In genomic region chr10:44287408-44287807, GRCh38 we compare ENCODE assay signal across 21 cellular contexts.
"Had no signal": no experiment of that assay in that cellular context is flagged by ENCODE, and none has a peak within 500 bp of the region (broad histone marks: within the 10 kb centered on the region; RNA-seq: fewer than 3 reads in every experiment).

No MANE protein-coding gene starts in this region.

- H3K36me3 Mint-ChIP-seq: activated CD8-positive, alpha-beta memory T cell treated with anti-CD3 and anti-CD28 coated beads, Interleukin-2, amount 10 ng/mL, durations not matched to agents 7 days and 5 days; activated naive CD4-positive, alpha-beta T cell treated with anti-CD3 and anti-CD28 coated beads, Interleukin-2, amount 10 ng/mL, durations not matched to agents 7 days and 5 days; naive thymus-derived CD4-positive, alpha-beta T cell had no signal

- DNase-seq: activated CD4-positive, alpha-beta T cell treated with anti-CD3 and anti-CD28 coated beads, Interleukin-2, amount 10 ng/mL, durations not matched to agents 7 days and 5 days; activated CD4-positive, CD25-positive, alpha-beta regulatory T cell treated with anti-CD3 and anti-CD28 coated beads, Interleukin-2, amount 50 U/mL, for 72 hours; activated CD8-positive, alpha-beta memory T cell treated with anti-CD3 and anti-CD28 coated beads, Interleukin-2, amount 10 ng/mL, durations not matched to agents 7 days and 5 days; activated CD8-positive, alpha-beta T cell treated with anti-CD3 and anti-CD28 coated beads for 36 hours; activated effector memory CD4-positive, alpha-beta T cell treated with anti-CD3 and anti-CD28 coated beads, Interleukin-2, amount 50 U/mL, for 16 hours; activated naive CD4-positive, alpha-beta T cell treated with anti-CD3 and anti-CD28 coated beads, Interleukin-2, amount 10 ng/mL, durations not matched to agents 7 days and 5 days; activated T-cell treated with anti-CD3 and anti-CD28 coated beads for 4 hours; amygdala; dermis blood vessel endothelial cell; effector memory CD4-positive, alpha-beta T cell; hypothalamus; naive thymus-derived CD4-positive, alpha-beta T cell; ovary; psoas muscle; right cardiac atrium; stimulated activated CD4-positive, alpha-beta T cell treated with anti-CD3 and anti-CD28 coated beads, Interleukin-1b, Interleukin-23, amount 100 ng/mL, for 48 hours; substantia nigra; tibial artery had no signal

- FAIRE-seq: frontal cortex, islet of Langerhans had no signal

- H3K4me3 Mint-ChIP-seq: activated CD4-positive, alpha-beta T cell treated with anti-CD3 and anti-CD28 coated beads, Interleukin-2, amount 10 ng/mL, durations not matched to agents 7 days and 5 days; activated CD8-positive, alpha-beta memory T cell treated with anti-CD3 and anti-CD28 coated beads, Interleukin-2, amount 10 ng/mL, durations not matched to agents 7 days and 5 days; activated CD8-positive, alpha-beta T cell treated with anti-CD3 and anti-CD28 coated beads for 36 hours; activated naive CD4-positive, alpha-beta T cell treated with anti-CD3 and anti-CD28 coated beads, Interleukin-2, amount 10 ng/mL, durations not matched to agents 7 days and 5 days; naive thymus-derived CD4-positive, alpha-beta T cell; stimulated activated naive CD8-positive, alpha-beta T cell treated with anti-CD3 and anti-CD28 coated beads, Interleukin-15, Interleukin-2, amounts not matched to agents 100 ng/mL and 50 ng/mL, for 24 hours had no signal

- H3K9me3 Mint-ChIP-seq: activated CD4-positive, alpha-beta T cell treated with anti-CD3 and anti-CD28 coated beads, Interleukin-2, amount 10 ng/mL, durations not matched to agents 7 days and 5 days; activated CD8-positive, alpha-beta T cell treated with anti-CD3 and anti-CD28 coated beads for 36 hours; activated naive CD4-positive, alpha-beta T cell treated with anti-CD3 and anti-CD28 coated beads, Interleukin-2, amount 10 ng/mL, durations not matched to agents 7 days and 5 days; naive thymus-derived CD4-positive, alpha-beta T cell; stimulated activated naive CD8-positive, alpha-beta T cell treated with anti-CD3 and anti-CD28 coated beads, Interleukin-15, Interleukin-2, amounts not matched to agents 100 ng/mL and 50 ng/mL, for 24 hours had no signal

- ATAC-seq: activated CD8-positive, alpha-beta memory T cell treated with anti-CD3 and anti-CD28 coated beads, Interleukin-2, amount 10 ng/mL, durations not matched to agents 7 days and 5 days; activated CD8-positive, alpha-beta T cell treated with anti-CD3 and anti-CD28 coated beads for 36 hours; naive thymus-derived CD4-positive, alpha-beta T cell; psoas muscle; right cardiac atrium had no signal

- H3K9me3 ChIP-seq: ovary, psoas muscle, tibial artery had no signal

- H3K27ac Mint-ChIP-seq: activated CD4-positive, alpha-beta T cell treated with anti-CD3 and anti-CD28 coated beads, Interleukin-2, amount 10 ng/mL, durations not matched to agents 7 days and 5 days; activated CD8-positive, alpha-beta memory T cell treated with anti-CD3 and anti-CD28 coated beads, Interleukin-2, amount 10 ng/mL, durations not matched to agents 7 days and 5 days; activated CD8-positive, alpha-beta T cell treated with anti-CD3 and anti-CD28 coated beads for 36 hours; activated naive CD4-positive, alpha-beta T cell treated with anti-CD3 and anti-CD28 coated beads, Interleukin-2, amount 10 ng/mL, durations not matched to agents 7 days and 5 days; naive thymus-derived CD4-positive, alpha-beta T cell; stimulated activated naive CD8-positive, alpha-beta T cell treated with anti-CD3 and anti-CD28 coated beads, Interleukin-15, Interleukin-2, amounts not matched to agents 100 ng/mL and 50 ng/mL, for 24 hours had no signal

- H3K4me1 Mint-ChIP-seq: activated CD4-positive, alpha-beta T cell treated with anti-CD3 and anti-CD28 coated beads, Interleukin-2, amount 10 ng/mL, durations not matched to agents 7 days and 5 days; activated CD8-positive, alpha-beta memory T cell treated with anti-CD3 and anti-CD28 coated beads, Interleukin-2, amount 10 ng/mL, durations not matched to agents 7 days and 5 days; activated naive CD4-positive, alpha-beta T cell treated with anti-CD3 and anti-CD28 coated beads, Interleukin-2, amount 10 ng/mL, durations not matched to agents 7 days and 5 days; naive thymus-derived CD4-positive, alpha-beta T cell had no signal
